Comparison of ENCODE assay signal across 1 cellular context in the genomic region with DNA sequence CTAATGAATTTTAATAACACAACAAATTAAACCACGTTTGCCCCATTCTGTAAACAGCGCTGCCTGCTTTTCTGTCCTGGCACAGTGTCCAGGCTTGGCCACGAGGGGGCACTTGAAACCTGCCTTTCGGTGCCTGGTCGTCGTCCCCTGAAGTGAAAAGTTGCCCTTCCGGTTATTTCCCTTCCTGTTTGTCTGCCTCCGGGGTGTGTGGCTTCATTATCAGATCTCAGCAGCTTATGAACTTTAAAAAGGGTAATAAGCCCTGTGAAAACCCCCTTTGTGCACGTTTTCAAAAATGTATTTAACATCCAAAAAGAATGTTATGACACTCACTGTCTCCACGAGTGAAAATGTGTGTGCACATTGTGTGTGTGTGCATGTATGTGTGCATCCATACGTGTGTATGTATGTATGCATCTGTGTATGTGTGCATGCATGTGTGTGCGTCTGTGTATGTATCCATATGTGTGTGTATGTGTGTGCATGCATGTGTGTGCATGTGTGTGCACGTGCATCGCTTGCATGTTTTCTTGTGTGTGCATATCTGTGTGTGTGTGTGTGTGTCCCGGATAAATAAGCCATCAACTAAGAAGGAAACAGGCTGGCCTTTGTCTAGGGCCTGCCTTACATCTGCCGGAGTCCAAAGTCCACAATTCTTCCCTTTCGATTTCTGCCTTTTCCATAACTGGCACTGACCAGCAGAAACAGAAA.
TF ChIP-seq lines count a peak whose summit lies in the region.

No MANE protein-coding gene starts in this region.

TF ChIP-seq in K562, 482 proteins besides CTCF, POLR2A, EP300 and RAD21 (continued from another document and continues in another):
- TF ChIP-seq, protein P1, sequence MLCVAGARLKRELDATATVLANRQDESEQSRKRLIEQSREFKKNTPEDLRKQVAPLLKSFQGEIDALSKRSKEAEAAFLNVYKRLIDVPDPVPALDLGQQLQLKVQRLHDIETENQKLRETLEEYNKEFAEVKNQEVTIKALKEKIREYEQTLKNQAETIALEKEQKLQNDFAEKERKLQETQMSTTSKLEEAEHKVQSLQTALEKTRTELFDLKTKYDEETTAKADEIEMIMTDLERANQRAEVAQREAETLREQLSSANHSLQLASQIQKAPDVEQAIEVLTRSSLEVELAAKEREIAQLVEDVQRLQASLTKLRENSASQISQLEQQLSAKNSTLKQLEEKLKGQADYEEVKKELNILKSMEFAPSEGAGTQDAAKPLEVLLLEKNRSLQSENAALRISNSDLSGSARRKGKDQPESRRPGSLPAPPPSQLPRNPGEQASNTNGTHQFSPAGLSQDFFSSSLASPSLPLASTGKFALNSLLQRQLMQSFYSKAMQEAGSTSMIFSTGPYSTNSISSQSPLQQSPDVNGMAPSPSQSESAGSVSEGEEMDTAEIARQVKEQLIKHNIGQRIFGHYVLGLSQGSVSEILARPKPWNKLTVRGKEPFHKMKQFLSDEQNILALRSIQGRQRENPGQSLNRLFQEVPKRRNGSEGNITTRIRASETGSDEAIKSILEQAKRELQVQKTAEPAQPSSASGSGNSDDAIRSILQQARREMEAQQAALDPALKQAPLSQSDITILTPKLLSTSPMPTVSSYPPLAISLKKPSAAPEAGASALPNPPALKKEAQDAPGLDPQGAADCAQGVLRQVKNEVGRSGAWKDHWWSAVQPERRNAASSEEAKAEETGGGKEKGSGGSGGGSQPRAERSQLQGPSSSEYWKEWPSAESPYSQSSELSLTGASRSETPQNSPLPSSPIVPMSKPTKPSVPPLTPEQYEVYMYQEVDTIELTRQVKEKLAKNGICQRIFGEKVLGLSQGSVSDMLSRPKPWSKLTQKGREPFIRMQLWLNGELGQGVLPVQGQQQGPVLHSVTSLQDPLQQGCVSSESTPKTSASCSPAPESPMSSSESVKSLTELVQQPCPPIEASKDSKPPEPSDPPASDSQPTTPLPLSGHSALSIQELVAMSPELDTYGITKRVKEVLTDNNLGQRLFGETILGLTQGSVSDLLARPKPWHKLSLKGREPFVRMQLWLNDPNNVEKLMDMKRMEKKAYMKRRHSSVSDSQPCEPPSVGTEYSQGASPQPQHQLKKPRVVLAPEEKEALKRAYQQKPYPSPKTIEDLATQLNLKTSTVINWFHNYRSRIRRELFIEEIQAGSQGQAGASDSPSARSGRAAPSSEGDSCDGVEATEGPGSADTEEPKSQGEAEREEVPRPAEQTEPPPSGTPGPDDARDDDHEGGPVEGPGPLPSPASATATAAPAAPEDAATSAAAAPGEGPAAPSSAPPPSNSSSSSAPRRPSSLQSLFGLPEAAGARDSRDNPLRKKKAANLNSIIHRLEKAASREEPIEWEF (CRISPR knock-in tag; IDR thresholded peaks at IDR 0.05) = no peak
- TF ChIP-seq, protein P2, sequence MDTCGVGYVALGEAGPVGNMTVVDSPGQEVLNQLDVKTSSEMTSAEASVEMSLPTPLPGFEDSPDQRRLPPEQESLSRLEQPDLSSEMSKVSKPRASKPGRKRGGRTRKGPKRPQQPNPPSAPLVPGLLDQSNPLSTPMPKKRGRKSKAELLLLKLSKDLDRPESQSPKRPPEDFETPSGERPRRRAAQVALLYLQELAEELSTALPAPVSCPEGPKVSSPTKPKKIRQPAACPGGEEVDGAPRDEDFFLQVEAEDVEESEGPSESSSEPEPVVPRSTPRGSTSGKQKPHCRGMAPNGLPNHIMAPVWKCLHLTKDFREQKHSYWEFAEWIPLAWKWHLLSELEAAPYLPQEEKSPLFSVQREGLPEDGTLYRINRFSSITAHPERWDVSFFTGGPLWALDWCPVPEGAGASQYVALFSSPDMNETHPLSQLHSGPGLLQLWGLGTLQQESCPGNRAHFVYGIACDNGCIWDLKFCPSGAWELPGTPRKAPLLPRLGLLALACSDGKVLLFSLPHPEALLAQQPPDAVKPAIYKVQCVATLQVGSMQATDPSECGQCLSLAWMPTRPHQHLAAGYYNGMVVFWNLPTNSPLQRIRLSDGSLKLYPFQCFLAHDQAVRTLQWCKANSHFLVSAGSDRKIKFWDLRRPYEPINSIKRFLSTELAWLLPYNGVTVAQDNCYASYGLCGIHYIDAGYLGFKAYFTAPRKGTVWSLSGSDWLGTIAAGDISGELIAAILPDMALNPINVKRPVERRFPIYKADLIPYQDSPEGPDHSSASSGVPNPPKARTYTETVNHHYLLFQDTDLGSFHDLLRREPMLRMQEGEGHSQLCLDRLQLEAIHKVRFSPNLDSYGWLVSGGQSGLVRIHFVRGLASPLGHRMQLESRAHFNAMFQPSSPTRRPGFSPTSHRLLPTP (IDR thresholded peaks at IDR 0.05; ENCODE audit: borderline replicate concordance, extremely low read depth, insufficient read length) = no peak
- TF ChIP-seq JUND (IDR thresholded peaks at IDR 0.05; ENCODE audit: borderline replicate concordance, low read depth, low read length) = peak; percentile 39; the same call in 1 of the 2 replicates
- TF ChIP-seq JUND (tag; IDR thresholded peaks at IDR 0.05; ENCODE audit: borderline replicate concordance, low read depth, low read length) = no peak; the same call in 2 of the 3 replicates
- no peak for TF ChIP-seq NBN (IDR thresholded peaks at IDR 0.05; ENCODE audit: low read depth)
- peak; percentile 80 for TF ChIP-seq ELF1 (tag; IDR thresholded peaks at IDR 0.05)
- TF ChIP-seq, protein P3, sequence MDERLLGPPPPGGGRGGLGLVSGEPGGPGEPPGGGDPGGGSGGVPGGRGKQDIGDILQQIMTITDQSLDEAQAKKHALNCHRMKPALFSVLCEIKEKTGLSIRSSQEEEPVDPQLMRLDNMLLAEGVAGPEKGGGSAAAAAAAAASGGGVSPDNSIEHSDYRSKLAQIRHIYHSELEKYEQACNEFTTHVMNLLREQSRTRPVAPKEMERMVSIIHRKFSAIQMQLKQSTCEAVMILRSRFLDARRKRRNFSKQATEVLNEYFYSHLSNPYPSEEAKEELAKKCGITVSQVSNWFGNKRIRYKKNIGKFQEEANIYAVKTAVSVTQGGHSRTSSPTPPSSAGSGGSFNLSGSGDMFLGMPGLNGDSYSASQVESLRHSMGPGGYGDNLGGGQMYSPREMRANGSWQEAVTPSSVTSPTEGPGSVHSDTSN (CRISPR knock-in tag; IDR thresholded peaks at IDR 0.05; ENCODE audit: low read depth) = no peak
- TF ChIP-seq, protein P3 (tag; conservative IDR thresholded peaks at IDR 0.05; ENCODE audit: low read depth) = no peak
- TF ChIP-seq NFIC (IDR thresholded peaks at IDR 0.05) = no peak
- no peak for TF ChIP-seq CREB1 (IDR thresholded peaks at IDR 0.05)
- no peak for TF ChIP-seq CREB1 (CRISPR knock-in tag; IDR thresholded peaks at IDR 0.05)
- TF ChIP-seq SNIP1 (IDR thresholded peaks at IDR 0.05; ENCODE audit: low read depth) = no peak
- TF ChIP-seq MCM5 (IDR thresholded peaks at IDR 0.05; ENCODE audit: low read depth) = no peak
- TF ChIP-seq, protein P4, sequence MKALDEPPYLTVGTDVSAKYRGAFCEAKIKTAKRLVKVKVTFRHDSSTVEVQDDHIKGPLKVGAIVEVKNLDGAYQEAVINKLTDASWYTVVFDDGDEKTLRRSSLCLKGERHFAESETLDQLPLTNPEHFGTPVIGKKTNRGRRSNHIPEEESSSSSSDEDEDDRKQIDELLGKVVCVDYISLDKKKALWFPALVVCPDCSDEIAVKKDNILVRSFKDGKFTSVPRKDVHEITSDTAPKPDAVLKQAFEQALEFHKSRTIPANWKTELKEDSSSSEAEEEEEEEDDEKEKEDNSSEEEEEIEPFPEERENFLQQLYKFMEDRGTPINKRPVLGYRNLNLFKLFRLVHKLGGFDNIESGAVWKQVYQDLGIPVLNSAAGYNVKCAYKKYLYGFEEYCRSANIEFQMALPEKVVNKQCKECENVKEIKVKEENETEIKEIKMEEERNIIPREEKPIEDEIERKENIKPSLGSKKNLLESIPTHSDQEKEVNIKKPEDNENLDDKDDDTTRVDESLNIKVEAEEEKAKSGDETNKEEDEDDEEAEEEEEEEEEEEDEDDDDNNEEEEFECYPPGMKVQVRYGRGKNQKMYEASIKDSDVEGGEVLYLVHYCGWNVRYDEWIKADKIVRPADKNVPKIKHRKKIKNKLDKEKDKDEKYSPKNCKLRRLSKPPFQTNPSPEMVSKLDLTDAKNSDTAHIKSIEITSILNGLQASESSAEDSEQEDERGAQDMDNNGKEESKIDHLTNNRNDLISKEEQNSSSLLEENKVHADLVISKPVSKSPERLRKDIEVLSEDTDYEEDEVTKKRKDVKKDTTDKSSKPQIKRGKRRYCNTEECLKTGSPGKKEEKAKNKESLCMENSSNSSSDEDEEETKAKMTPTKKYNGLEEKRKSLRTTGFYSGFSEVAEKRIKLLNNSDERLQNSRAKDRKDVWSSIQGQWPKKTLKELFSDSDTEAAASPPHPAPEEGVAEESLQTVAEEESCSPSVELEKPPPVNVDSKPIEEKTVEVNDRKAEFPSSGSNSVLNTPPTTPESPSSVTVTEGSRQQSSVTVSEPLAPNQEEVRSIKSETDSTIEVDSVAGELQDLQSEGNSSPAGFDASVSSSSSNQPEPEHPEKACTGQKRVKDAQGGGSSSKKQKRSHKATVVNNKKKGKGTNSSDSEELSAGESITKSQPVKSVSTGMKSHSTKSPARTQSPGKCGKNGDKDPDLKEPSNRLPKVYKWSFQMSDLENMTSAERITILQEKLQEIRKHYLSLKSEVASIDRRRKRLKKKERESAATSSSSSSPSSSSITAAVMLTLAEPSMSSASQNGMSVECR (CRISPR knock-in tag; IDR thresholded peaks at IDR 0.05) = no peak
- peak; percentile 46; the same call in 1 of the 2 replicates for TF ChIP-seq MYC (IDR thresholded peaks at IDR 0.05; ENCODE audit: low read depth, low read length)
- no peak for TF ChIP-seq MYC (CRISPR knock-in tag; IDR thresholded peaks at IDR 0.05; ENCODE audit: borderline replicate concordance, low read depth)
- TF ChIP-seq PCBP1 (IDR thresholded peaks at IDR 0.05; ENCODE audit: low read depth, low read length, poor library complexity, severe bottlenecking) = no peak
- TF ChIP-seq NONO (IDR thresholded peaks at IDR 0.05; ENCODE audit: low read depth in 2 of 2, low read length in 1 of 2) = no peak
- TF ChIP-seq SAP30 (IDR thresholded peaks at IDR 0.05; ENCODE audit: borderline replicate concordance, insufficient read depth, low read depth, low read length, poor library complexity, severe bottlenecking) = no peak
- TF ChIP-seq, protein P5, sequence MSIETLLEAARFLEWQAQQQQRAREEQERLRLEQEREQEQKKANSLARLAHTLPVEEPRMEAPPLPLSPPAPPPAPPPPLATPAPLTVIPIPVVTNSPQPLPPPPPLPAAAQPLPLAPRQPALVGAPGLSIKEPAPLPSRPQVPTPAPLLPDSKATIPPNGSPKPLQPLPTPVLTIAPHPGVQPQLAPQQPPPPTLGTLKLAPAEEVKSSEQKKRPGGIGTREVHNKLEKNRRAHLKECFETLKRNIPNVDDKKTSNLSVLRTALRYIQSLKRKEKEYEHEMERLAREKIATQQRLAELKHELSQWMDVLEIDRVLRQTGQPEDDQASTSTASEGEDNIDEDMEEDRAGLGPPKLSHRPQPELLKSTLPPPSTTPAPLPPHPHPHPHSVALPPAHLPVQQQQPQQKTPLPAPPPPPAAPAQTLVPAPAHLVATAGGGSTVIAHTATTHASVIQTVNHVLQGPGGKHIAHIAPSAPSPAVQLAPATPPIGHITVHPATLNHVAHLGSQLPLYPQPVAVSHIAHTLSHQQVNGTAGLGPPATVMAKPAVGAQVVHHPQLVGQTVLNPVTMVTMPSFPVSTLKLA (conservative IDR thresholded peaks at IDR 0.05) = 0 out of 4 replicates have a peak, but pooled peaks of 1 of the 2 experiments have one; percentile 18
- TF ChIP-seq ETV1 (tag; conservative IDR thresholded peaks at IDR 0.05; ENCODE audit: low read depth) = peak; percentile 83
- peak; percentile 80; the same call in 1 of the 2 replicates for TF ChIP-seq STAG1 (CRISPR knock-in tag; IDR thresholded peaks at IDR 0.05; ENCODE audit: borderline replicate concordance)
- TF ChIP-seq TBP (optimal IDR thresholded peaks at IDR 0.05; ENCODE audit: low read depth, low read length) = peak; percentile 21
- TF ChIP-seq ATF1 (CRISPR knock-in tag; IDR thresholded peaks at IDR 0.05) = no peak
- TF ChIP-seq ATF1 (tag; IDR thresholded peaks at IDR 0.05) = peak; percentile 37; the same call in 1 of the 2 replicates
- TF ChIP-seq CTBP1 (IDR thresholded peaks at IDR 0.05; ENCODE audit: borderline replicate concordance) = 0 out of 2 replicates have a peak, but pooled peaks have one; percentile 17
- TF ChIP-seq GTF2A2 (tag; IDR thresholded peaks at IDR 0.05) = no peak
- TF ChIP-seq, protein P6, sequence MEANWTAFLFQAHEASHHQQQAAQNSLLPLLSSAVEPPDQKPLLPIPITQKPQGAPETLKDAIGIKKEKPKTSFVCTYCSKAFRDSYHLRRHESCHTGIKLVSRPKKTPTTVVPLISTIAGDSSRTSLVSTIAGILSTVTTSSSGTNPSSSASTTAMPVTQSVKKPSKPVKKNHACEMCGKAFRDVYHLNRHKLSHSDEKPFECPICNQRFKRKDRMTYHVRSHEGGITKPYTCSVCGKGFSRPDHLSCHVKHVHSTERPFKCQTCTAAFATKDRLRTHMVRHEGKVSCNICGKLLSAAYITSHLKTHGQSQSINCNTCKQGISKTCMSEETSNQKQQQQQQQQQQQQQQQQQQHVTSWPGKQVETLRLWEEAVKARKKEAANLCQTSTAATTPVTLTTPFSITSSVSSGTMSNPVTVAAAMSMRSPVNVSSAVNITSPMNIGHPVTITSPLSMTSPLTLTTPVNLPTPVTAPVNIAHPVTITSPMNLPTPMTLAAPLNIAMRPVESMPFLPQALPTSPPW (CRISPR knock-in tag; IDR thresholded peaks at IDR 0.05) = no peak
- TF ChIP-seq PHF8 (IDR thresholded peaks at IDR 0.05; ENCODE audit: borderline replicate concordance, low read length) = no peak
- no peak for TF ChIP-seq KLF1 (tag; IDR thresholded peaks at IDR 0.05)
- no peak for TF ChIP-seq MAFF (IDR thresholded peaks at IDR 0.05; ENCODE audit: low read length)
- TF ChIP-seq TARDBP (IDR thresholded peaks at IDR 0.05) = no peak
- no peak for TF ChIP-seq THRAP3 (IDR thresholded peaks at IDR 0.05; ENCODE audit: borderline replicate concordance)
- TF ChIP-seq POLR2AphosphoS5 (IDR thresholded peaks at IDR 0.05; ENCODE audit: control insufficient read depth, insufficient read depth, low read depth, low read length) = no peak
- TF ChIP-seq, protein P7, sequence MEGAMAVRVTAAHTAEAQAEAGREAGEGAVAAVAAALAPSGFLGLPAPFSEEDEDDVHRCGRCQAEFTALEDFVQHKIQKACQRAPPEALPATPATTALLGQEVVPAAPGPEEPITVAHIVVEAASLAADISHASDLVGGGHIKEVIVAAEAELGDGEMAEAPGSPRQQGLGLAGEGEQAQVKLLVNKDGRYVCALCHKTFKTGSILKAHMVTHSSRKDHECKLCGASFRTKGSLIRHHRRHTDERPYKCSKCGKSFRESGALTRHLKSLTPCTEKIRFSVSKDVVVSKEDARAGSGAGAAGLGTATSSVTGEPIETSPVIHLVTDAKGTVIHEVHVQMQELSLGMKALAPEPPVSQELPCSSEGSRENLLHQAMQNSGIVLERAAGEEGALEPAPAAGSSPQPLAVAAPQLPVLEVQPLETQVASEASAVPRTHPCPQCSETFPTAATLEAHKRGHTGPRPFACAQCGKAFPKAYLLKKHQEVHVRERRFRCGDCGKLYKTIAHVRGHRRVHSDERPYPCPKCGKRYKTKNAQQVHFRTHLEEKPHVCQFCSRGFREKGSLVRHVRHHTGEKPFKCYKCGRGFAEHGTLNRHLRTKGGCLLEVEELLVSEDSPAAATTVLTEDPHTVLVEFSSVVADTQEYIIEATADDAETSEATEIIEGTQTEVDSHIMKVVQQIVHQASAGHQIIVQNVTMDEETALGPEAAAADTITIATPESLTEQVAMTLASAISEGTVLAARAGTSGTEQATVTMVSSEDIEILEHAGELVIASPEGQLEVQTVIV (CRISPR knock-in tag; IDR thresholded peaks at IDR 0.05; ENCODE audit: borderline replicate concordance) = no peak
